In the genomic region with DNA sequence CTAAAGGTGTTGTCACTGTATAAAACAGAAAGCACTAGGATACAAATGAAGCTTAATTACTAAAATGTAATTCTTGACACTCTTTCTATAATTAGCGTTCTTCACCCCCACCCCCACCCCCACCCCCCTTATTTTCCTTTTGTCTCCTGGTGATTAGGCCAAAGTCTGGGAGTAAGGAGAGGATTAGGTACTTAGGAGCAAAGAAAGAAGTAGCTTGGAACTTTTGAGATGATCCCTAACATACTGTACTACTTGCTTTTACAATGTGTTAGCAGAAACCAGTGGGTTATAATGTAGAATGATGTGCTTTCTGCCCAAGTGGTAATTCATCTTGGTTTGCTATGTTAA, we compare ENCODE assay signal across 1 cellular context.
TF ChIP-seq lines count a peak whose summit lies in the region.

No MANE protein-coding gene starts in this region.

TF ChIP-seq in endothelial cell of umbilical vein, 7 proteins besides CTCF, POLR2A, EP300 and RAD21 (continued from another document):
- no peak for TF ChIP-seq POLR2AphosphoS5 (IDR thresholded peaks at IDR 0.05; ENCODE audit: insufficient read depth, low read depth, low read length)
- TF ChIP-seq, protein P1, sequence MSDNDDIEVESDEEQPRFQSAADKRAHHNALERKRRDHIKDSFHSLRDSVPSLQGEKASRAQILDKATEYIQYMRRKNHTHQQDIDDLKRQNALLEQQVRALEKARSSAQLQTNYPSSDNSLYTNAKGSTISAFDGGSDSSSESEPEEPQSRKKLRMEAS (IDR thresholded peaks at IDR 0.05; ENCODE audit: insufficient read depth, insufficient read length) = no peak
